Comparison of ENCODE assay signal across 13 cellular contexts in the genomic region with DNA sequence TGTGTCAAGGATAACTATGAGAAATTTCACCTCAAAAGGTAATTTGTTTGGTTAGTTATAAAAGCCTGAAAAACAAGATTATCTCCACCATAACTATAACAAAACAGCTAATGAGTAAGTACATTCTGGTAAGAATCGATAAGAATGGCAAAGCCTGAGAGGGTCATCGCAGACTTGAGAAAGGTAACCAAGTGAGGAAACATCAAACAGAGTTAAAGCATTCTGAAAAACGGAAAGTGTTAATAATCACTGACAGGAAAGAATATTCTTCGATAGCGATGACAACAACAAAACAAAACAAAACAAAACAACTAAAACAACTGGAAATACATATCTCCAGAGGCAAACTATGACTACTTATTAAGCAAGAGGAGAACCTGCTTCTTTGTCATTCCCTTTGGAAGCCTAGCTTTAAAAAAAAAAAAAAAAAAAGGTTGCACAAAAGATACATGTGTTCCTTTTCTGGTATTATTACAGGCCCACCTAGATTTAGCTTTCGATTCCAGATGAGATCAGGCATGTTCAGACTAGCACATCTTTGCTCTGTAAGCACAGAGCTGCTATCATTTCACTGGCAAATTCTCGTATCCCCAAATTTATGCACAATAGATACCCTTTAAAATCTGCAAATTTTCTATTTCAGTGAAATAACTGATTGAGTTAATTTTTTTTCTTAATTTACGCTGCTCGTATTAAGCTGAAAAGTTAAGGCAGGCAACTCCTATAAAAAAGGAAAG.
DNase-seq lines count a peak whose midpoint lies in the region; ATAC-seq, FAIRE-seq and TF ChIP-seq lines count a peak whose summit lies in the region.
"Had no signal": no experiment of that assay in that cellular context is flagged by ENCODE, and none has a peak within 500 bp of the region (broad histone marks: within the 10 kb centered on the region; RNA-seq: fewer than 3 reads in every experiment).

No MANE protein-coding gene starts in this region.

- H3K36me3 Mint-ChIP-seq in type B pancreatic cell, result no peaks in the 10 kb centered on the region

- peaks cover 67% of the 10 kb centered on the region for H3K4me1 ChIP-seq in HAP-1
- H3K4me1 ChIP-seq: Caco-2 had no signal

- peak; percentile 58 for DNase-seq in G401 (ENCODE audit: low spot score)
- peak in 1 of 2 experiments; percentile 74 for DNase-seq in HAP-1 (ENCODE audit: low spot score in 2 of 2)
- DNase-seq in NCI-H2196 treated with DMSO at 0.1 percent for 48 hours (lab: John Stamatoyannopoulos, UW; ENCODE audit: unreplicated experiment), result peak; percentile 27
- no peak for DNase-seq in T-helper 9 cell
- DNase-seq in type B pancreatic cell (ENCODE audit: extremely low spot score, unreplicated experiment), result no peak
- DNase-seq: activated CD4-positive, alpha-beta T cell treated with anti-CD3 and anti-CD28 coated beads for 36 hours; Caco-2; NCI-H1436 treated with DMSO at 0.1 percent for 48 hours had no signal

- H3K27me3 ChIP-seq in HAP-1 (ENCODE audit: low read depth), result no peaks in the 10 kb centered on the region

- H3K4me3 Mint-ChIP-seq in type B pancreatic cell, result no peak overlapping the region
- H3K4me3 Mint-ChIP-seq: activated CD4-positive, alpha-beta T cell treated with anti-CD3 and anti-CD28 coated beads for 36 hours; central memory CD8-positive, alpha-beta T cell had no signal

- FAIRE-seq in islet of Langerhans (lab: Jason Lieb, UNC), result peak; percentile 9

- peaks cover 2% of the 10 kb centered on the region for H3K27me3 Mint-ChIP-seq in type B pancreatic cell
- H3K27me3 Mint-ChIP-seq: activated CD4-positive, alpha-beta T cell treated with anti-CD3 and anti-CD28 coated beads for 36 hours; central memory CD8-positive, alpha-beta T cell had no signal

- ATAC-seq in HG03175 (IDR thresholded peaks at IDR 0.05; ENCODE audit: unreplicated experiment) (no peak), GM21528 (IDR thresholded peaks at IDR 0.05; ENCODE audit: low FRiP score, unreplicated experiment) (no peak)
- ATAC-seq: activated CD4-positive, alpha-beta T cell treated with anti-CD3 and anti-CD28 coated beads for 36 hours; HCT116 had no signal

- H3K36me3 ChIP-seq in HAP-1 (replicated peaks), result no peaks in the 10 kb centered on the region

- no peak for TF ChIP-seq CTCF in type B pancreatic cell (conservative IDR thresholded peaks at IDR 0.05)

- H3K9me3 Mint-ChIP-seq in type B pancreatic cell, result no peaks in the 10 kb centered on the region
- H3K9me3 Mint-ChIP-seq: central memory CD8-positive, alpha-beta T cell had no signal

- H3K4me3 ChIP-seq in HAP-1, result peak overlapping the region; percentile 21

- peaks cover 11% of the 10 kb centered on the region for H3K4me1 Mint-ChIP-seq in type B pancreatic cell (ENCODE audit: unreplicated experiment)

- in situ Hi-C loops in G401 (cut with HindIII; ENCODE audit: low sequenced_read_pairs) (no loop called here), HAP-1 (cut with MboI; ENCODE audit: low sequenced_read_pairs) (no loop called here)

- no peak overlapping the region for H3K27ac Mint-ChIP-seq in type B pancreatic cell
- H3K27ac Mint-ChIP-seq: activated CD4-positive, alpha-beta T cell treated with anti-CD3 and anti-CD28 coated beads for 36 hours had no signal

- no peaks in the 10 kb centered on the region for H3K9me3 ChIP-seq in HAP-1
- H3K9me3 ChIP-seq: Caco-2 had no signal

Comparison
In these comparisons a context has a peak if more than half of its experiments do, and no peak if none do; other contexts are left out.
1. DNase-seq: peak in G401 (single experiment) and NCI-H2196 treated with DMSO at 0.1 percent for 48 hours (single experiment); none in T-helper 9 cell (single experiment) and type B pancreatic cell (single experiment).